In the genomic region with DNA sequence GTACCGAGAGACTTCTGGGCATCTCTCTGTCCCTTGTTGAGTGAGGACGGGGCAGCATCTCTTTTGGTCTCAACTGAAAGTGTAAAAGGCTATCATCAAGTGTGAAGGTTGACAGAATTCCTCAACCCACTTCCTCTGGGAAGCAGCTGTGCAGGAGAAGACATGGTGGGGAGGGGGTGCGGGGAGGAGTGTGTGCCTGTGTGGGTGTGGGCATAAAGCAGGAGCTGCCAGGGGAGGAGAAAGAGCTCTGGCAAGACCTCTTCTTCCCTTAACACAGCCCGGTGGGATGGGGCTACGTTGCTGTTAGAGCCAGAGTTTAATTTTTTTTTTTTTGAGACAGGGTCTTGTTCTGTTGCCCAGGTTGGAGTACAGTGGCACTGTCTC, we compare ENCODE assay signal across 2 cellular contexts.
TF ChIP-seq lines count a peak whose summit lies in the region.

No MANE protein-coding gene starts in this region.

TF ChIP-seq in liver, 16 proteins besides CTCF, POLR2A, EP300 and RAD21:
- TF ChIP-seq SP1 (IDR thresholded peaks at IDR 0.05) = no peak
- TF ChIP-seq, protein P1, sequence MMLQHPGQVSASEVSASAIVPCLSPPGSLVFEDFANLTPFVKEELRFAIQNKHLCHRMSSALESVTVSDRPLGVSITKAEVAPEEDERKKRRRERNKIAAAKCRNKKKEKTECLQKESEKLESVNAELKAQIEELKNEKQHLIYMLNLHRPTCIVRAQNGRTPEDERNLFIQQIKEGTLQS (IDR thresholded peaks at IDR 0.05) = no peak
- peak; percentile 1 for TF ChIP-seq YY1 (IDR thresholded peaks at IDR 0.05)

TF ChIP-seq in HepG2, 621 proteins besides CTCF, POLR2A, EP300 and RAD21:
- TF ChIP-seq KLF15 (CRISPR knock-in tag; IDR thresholded peaks at IDR 0.05; ENCODE audit: borderline replicate concordance) (no peak), ZNF274 (CRISPR knock-in tag; IDR thresholded peaks at IDR 0.05) (no peak), AGO1 (IDR thresholded peaks at IDR 0.05; ENCODE audit: low read depth, low read length, poor library complexity, severe bottlenecking) (no peak), IRX3 (CRISPR knock-in tag; IDR thresholded peaks at IDR 0.05; ENCODE audit: borderline replicate concordance, low read depth) (no peak), ZSCAN9 (CRISPR knock-in tag; IDR thresholded peaks at IDR 0.05; ENCODE audit: borderline replicate concordance) (no peak), ZFP82 (CRISPR knock-in tag; IDR thresholded peaks at IDR 0.05; ENCODE audit: borderline replicate concordance) (no peak), ZNF20 (CRISPR knock-in tag; IDR thresholded peaks at IDR 0.05) (no peak), ZKSCAN8 (CRISPR knock-in tag; IDR thresholded peaks at IDR 0.05; ENCODE audit: borderline replicate concordance) (no peak), ZNF792 (CRISPR knock-in tag; IDR thresholded peaks at IDR 0.05) (no peak), ZFX (CRISPR knock-in tag; IDR thresholded peaks at IDR 0.05; ENCODE audit: low read depth) (no peak), ZBTB7B (CRISPR knock-in tag; IDR thresholded peaks at IDR 0.05) (no peak), ZNF484 (CRISPR knock-in tag; IDR thresholded peaks at IDR 0.05; ENCODE audit: borderline replicate concordance, low read depth) (no peak), ZNF672 (CRISPR knock-in tag; IDR thresholded peaks at IDR 0.05) (no peak)
- TF ChIP-seq, protein P2, sequence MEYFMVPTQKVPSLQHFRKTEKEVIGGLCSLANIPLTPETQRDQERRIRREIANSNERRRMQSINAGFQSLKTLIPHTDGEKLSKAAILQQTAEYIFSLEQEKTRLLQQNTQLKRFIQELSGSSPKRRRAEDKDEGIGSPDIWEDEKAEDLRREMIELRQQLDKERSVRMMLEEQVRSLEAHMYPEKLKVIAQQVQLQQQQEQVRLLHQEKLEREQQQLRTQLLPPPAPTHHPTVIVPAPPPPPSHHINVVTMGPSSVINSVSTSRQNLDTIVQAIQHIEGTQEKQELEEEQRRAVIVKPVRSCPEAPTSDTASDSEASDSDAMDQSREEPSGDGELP (IDR thresholded peaks at IDR 0.05; ENCODE audit: borderline replicate concordance, low read depth) = no peak
- TF ChIP-seq, protein P3, sequence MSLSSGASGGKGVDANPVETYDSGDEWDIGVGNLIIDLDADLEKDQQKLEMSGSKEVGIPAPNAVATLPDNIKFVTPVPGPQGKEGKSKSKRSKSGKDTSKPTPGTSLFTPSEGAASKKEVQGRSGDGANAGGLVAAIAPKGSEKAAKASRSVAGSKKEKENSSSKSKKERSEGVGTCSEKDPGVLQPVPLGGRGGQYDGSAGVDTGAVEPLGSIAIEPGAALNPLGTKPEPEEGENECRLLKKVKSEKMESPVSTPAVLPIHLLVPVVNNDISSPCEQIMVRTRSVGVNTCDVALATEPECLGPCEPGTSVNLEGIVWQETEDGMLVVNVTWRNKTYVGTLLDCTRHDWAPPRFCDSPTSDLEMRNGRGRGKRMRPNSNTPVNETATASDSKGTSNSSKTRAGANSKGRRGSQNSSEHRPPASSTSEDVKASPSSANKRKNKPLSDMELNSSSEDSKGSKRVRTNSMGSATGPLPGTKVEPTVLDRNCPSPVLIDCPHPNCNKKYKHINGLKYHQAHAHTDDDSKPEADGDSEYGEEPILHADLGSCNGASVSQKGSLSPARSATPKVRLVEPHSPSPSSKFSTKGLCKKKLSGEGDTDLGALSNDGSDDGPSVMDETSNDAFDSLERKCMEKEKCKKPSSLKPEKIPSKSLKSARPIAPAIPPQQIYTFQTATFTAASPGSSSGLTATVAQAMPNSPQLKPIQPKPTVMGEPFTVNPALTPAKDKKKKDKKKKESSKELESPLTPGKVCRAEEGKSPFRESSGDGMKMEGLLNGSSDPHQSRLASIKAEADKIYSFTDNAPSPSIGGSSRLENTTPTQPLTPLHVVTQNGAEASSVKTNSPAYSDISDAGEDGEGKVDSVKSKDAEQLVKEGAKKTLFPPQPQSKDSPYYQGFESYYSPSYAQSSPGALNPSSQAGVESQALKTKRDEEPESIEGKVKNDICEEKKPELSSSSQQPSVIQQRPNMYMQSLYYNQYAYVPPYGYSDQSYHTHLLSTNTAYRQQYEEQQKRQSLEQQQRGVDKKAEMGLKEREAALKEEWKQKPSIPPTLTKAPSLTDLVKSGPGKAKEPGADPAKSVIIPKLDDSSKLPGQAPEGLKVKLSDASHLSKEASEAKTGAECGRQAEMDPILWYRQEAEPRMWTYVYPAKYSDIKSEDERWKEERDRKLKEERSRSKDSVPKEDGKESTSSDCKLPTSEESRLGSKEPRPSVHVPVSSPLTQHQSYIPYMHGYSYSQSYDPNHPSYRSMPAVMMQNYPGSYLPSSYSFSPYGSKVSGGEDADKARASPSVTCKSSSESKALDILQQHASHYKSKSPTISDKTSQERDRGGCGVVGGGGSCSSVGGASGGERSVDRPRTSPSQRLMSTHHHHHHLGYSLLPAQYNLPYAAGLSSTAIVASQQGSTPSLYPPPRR (CRISPR knock-in tag; IDR thresholded peaks at IDR 0.05; ENCODE audit: borderline replicate concordance) = no peak
- TF ChIP-seq, protein P4, sequence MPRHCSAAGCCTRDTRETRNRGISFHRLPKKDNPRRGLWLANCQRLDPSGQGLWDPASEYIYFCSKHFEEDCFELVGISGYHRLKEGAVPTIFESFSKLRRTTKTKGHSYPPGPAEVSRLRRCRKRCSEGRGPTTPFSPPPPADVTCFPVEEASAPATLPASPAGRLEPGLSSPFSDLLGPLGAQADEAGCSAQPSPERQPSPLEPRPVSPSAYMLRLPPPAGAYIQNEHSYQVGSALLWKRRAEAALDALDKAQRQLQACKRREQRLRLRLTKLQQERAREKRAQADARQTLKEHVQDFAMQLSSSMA (CRISPR knock-in tag; IDR thresholded peaks at IDR 0.05) = no peak
- TF ChIP-seq, protein P5, sequence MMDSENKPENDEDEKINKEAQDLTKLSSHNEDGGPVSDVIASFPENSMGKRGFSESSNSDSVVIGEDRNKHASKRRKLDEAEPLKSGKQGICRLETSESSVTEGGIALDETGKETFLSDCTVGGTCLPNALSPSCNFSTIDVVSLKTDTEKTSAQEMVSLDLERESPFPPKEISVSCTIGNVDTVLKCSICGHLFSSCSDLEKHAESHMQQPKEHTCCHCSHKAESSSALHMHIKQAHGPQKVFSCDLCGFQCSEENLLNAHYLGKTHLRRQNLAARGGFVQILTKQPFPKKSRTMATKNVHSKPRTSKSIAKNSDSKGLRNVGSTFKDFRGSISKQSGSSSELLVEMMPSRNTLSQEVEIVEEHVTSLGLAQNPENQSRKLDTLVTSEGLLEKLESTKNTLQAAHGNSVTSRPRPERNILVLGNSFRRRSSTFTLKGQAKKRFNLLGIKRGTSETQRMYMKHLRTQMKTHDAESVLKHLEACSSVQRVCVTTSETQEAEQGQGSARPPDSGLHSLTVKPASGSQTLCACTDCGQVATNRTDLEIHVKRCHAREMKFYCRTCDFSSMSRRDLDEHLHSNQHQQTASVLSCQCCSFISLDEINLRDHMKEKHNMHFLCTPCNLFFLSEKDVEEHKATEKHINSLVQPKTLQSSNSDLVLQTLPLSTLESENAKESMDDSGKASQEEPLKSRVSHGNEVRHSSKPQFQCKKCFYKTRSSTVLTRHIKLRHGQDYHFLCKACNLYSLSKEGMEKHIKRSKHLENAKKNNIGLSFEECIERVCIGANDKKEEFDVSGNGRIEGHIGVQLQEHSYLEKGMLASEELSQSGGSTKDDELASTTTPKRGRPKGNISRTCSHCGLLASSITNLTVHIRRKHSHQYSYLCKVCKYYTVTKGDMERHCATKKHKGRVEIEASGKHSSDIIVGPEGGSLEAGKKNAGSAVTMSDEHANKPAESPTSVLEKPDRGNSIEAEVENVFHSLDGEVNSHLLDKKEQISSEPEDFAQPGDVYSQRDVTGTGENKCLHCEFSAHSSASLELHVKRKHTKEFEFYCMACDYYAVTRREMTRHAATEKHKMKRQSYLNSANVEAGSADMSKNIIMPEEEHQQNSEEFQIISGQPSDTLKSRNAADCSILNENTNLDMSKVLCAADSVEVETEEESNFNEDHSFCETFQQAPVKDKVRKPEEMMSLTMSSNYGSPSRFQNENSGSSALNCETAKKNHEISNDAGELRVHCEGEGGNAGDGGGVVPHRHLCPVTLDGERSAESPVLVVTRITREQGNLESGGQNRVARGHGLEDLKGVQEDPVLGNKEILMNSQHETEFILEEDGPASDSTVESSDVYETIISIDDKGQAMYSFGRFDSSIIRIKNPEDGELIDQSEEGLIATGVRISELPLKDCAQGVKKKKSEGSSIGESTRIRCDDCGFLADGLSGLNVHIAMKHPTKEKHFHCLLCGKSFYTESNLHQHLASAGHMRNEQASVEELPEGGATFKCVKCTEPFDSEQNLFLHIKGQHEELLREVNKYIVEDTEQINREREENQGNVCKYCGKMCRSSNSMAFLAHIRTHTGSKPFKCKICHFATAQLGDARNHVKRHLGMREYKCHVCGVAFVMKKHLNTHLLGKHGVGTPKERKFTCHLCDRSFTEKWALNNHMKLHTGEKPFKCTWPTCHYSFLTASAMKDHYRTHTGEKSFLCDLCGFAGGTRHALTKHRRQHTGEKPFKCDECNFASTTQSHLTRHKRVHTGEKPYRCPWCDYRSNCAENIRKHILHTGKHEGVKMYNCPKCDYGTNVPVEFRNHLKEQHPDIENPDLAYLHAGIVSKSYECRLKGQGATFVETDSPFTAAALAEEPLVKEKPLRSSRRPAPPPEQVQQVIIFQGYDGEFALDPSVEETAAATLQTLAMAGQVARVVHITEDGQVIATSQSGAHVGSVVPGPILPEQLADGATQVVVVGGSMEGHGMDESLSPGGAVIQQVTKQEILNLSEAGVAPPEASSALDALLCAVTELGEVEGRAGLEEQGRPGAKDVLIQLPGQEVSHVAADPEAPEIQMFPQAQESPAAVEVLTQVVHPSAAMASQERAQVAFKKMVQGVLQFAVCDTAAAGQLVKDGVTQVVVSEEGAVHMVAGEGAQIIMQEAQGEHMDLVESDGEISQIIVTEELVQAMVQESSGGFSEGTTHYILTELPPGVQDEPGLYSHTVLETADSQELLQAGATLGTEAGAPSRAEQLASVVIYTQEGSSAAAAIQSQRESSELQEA (CRISPR knock-in tag; IDR thresholded peaks at IDR 0.05; ENCODE audit: not compliant biosample characterization) = no peak
- TF ChIP-seq, protein P6, sequence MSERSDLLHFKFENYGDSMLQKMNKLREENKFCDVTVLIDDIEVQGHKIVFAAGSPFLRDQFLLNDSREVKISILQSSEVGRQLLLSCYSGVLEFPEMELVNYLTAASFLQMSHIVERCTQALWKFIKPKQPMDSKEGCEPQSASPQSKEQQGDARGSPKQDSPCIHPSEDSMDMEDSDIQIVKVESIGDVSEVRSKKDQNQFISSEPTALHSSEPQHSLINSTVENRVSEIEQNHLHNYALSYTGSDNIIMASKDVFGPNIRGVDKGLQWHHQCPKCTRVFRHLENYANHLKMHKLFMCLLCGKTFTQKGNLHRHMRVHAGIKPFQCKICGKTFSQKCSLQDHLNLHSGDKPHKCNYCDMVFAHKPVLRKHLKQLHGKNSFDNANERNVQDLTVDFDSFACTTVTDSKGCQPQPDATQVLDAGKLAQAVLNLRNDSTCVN (CRISPR knock-in tag; IDR thresholded peaks at IDR 0.05; ENCODE audit: borderline replicate concordance) = no peak
TF ChIP-seq in HepG2: peak in this region for 0.
